Comparison of ENCODE assay signal across 8 cellular contexts in the genomic region with DNA sequence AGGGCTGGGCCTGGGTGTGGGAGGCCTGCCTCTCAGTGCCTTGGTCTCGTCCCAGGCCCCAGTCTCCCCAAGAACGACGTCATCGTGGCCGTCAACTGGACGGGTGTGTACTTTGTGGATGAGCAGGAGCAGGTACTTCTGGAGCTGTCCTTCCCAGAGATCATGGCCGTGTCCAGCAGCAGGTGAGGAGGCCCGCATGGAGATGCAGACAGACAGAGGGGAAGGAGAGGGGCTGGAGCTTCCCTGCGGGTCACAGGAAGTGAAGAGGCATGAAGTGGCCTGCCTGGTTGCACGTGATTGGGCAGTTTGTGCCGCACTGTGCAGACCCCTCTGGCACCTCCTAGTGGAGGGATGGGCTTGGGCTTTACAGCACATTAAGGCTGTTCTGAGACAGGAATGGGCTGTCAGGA.
A peak's percentile ranks its signal among the peaks of the same experiment; 100 is the strongest.
DNase-seq lines count a peak whose midpoint lies in the region; ATAC-seq lines count a peak whose summit lies in the region.

No MANE protein-coding gene starts in this region.

- no peaks in the 10 kb centered on the region for H3K4me1 ChIP-seq in aorta (ENCODE audit: control insufficient read depth in 1 of 2, insufficient read depth in 2 of 2, low read length in 2 of 2)

- no peak overlapping the region for H3K27ac ChIP-seq in aorta (ENCODE audit: low read depth in 1 of 2, low read length in 2 of 2)

- no peaks in the 10 kb centered on the region for H3K27me3 ChIP-seq in aorta (ENCODE audit: control insufficient read depth in 1 of 2, insufficient read depth in 2 of 2, low read length in 1 of 2)

- 83 to 85% methylated on average over 11 of the region's 11 CpGs for WGBS in aorta, 2 donors

- no peak overlapping the region for H3K4me3 ChIP-seq in aorta (ENCODE audit: low read length in 2 of 2)

- no peaks in the 10 kb centered on the region for H3K9me3 ChIP-seq in aorta (ENCODE audit: control insufficient read depth, low read length)

- no peaks in the 10 kb centered on the region for H3K36me3 ChIP-seq in aorta (ENCODE audit: control insufficient read depth in 1 of 2, insufficient read depth in 2 of 2, low read length in 1 of 2)

- ATAC-seq in aorta (ENCODE audit: low FRiP score): no peak

- DNase-seq in stimulated activated CD4-positive, alpha-beta T cell treated with anti-CD3 and anti-CD28 coated beads, Interleukin-12 subunit alpha, Interleukin-12 subunit beta, amount 100 ng/mL, for 48 hours (ENCODE audit: low read depth in 2 of 3, low spot score in 1 of 3): peak in 2 of 3 donors; percentile 18 to 23
- no peak for DNase-seq in stimulated activated CD4-positive, alpha-beta T cell treated with anti-CD3 and anti-CD28 coated beads, Interleukin-4, amount 100 ng/mL, for 4 hours
- peak; percentile 60 for DNase-seq in RPMI8226
- peak; percentile 12 for DNase-seq in glomerular visceral epithelial cell (ENCODE audit: extremely low spot score)
- peak; percentile 31 to 69 for DNase-seq in aorta
- DNase-seq in NCI-H345 (lab: John Stamatoyannopoulos, UW): no peak
- no peak for DNase-seq in OCI-M2 (lab: John Stamatoyannopoulos, UW; ENCODE audit: unreplicated experiment)
- DNase-seq in central memory CD4-positive, alpha-beta T cell: no peak

- intact Hi-C loops in aorta (cut with DNase I): no loop called here

Comparison
In these comparisons a context has a peak if more than half of its experiments do, and no peak if none do; other contexts are left out.
1. DNase-seq: peak in stimulated activated CD4-positive, alpha-beta T cell treated with anti-CD3 and anti-CD28 coated beads, Interleukin-12 subunit alpha, Interleukin-12 subunit beta, amount 100 ng/mL, for 48 hours (2 of 3), RPMI8226 (single experiment), glomerular visceral epithelial cell (single experiment) and aorta (2 of 2); none in stimulated activated CD4-positive, alpha-beta T cell treated with anti-CD3 and anti-CD28 coated beads, Interleukin-4, amount 100 ng/mL, for 4 hours (0 of 2), NCI-H345 (single experiment), OCI-M2 (single experiment) and central memory CD4-positive, alpha-beta T cell (single experiment).